Comparison of ENCODE assay signal across 8 cellular contexts in the genomic region with DNA sequence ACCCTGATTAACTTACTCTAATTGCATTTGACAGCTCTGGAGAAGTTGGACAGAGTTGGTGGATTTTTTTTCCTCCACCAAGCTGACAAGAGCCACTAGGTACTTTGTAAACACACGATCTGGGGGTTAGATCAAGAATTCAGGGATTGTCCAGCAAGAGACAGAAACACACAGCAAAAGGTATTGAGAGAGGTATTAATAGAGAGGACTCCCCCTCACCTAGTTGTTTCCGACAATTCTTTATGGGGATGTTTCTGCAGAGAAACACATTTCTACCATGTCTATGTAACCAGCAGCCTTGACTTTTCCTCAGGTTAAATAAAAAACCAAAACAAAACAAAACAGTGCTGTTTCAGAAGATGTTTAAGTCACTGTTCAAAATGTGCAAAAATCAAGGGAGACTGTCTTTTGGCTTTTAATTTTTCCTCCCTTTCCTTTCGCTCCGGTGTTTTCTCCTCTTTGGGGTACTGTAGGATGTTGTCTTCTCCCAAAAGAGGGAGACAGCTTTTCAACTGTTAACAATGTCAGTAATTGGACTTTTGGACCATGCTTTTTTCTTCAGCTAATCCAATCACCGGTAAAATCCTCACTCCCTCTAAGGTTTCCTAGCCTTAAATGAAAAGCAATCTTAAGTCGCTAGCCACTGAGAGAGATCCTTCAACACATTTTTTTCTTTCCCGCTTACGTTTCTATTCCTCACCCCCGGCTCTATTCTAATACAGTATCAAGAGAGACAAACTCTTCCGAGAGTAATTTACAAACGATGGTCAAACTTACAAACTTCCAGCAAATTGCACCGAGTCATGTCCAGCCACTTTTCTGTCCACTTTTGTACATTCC. TPM values are rescaled to one million over a fixed set of nuclear protein-coding genes. Genes with fewer than 3 reads are reported as not detected.
A peak's percentile ranks its signal among the peaks of the same experiment; 100 is the strongest.
DNase-seq lines count a peak whose midpoint lies in the region; ATAC-seq and TF ChIP-seq lines count a peak whose summit lies in the region.

No MANE protein-coding gene starts in this region.

- no peaks in the 10 kb centered on the region for H3K9me3 ChIP-seq in left lung
- no peaks in the 10 kb centered on the region for H3K9me3 ChIP-seq in testis

- peak overlapping the region; percentile 94 for H3K27ac Mint-ChIP-seq in MCF 10A (ENCODE audit: low read depth, unreplicated experiment)

- DNase-seq in AG20443 (ENCODE audit: low spot score) (peak; percentile 14), MCF 10A (ENCODE audit: unreplicated experiment) (no peak), left lung (no peak), testis (no peak), germinal center (ENCODE audit: low spot score) (no peak)
- no peak for DNase-seq in effector CD8-positive, alpha-beta T cell (lab: John Stamatoyannopoulos, UW)
- DNase-seq in activated CD4-positive, alpha-beta T cell treated with anti-CD3 and anti-CD28 coated beads for 4 hours: no peak

- H3K36me3 Mint-ChIP-seq in MCF 10A (ENCODE audit: insufficient read depth, unreplicated experiment): peaks cover 6% of the 10 kb centered on the region

- intact Hi-C loops in MCF 10A (cut with micrococcal nuclease) (loop anchor here (2.0 to 5.0 kb wide), 3 partner anchors 80 to 420 kb away; partner anchors contain the start of gene MTMR2), left lung (cut with DNase I) (loop anchor here in 1 of 2 donors (10.0 kb wide), 1 partner anchor 288 kb away; no protein-coding TSS in a partner anchor), testis (cut with DNase I; ENCODE audit: low total_unique reads) (loop anchor here (10.0 kb wide), 1 partner anchor 288 kb away; no protein-coding TSS in a partner anchor)

- peak overlapping the region; percentile 88 for H2AFZ ChIP-seq in KMS-11 (ENCODE audit: low read depth)

- WGBS in testis, 2 donors: 0% methylated on average over 12 of the region's 12 CpGs

- TSS peak; percentile 64 for BruUV-seq in MCF 10A (replicated peaks; lab: Mats Ljungman, UMichigan)

- no peak overlapping the region for H3K4me3 ChIP-seq in KMS-11 (IDR thresholded peaks at IDR 0.05; ENCODE audit: insufficient read depth, low read depth, low read length)
- H3K4me3 ChIP-seq in left lung: peak overlapping the region; percentile 60 to 70
- H3K4me3 ChIP-seq in testis: peak overlapping the region; percentile 69

- POLR2A ChIA-PET in MCF 10A (lab: Yijun Ruan, JAX): interaction anchor here (0.6 to 8.4 kb wide), 49 partner anchors 14 to 1788 kb away, joined by 3 to 217 read pairs (median 4); partner anchors contain the start of genes CCDC82, CEP57, FAM76B and JRKL

- H3K4me2 ChIP-seq in KMS-11: peak overlapping the region; percentile 78

- H3K36me3 ChIP-seq in KMS-11 (ENCODE audit: insufficient read depth) (no peaks in the 10 kb centered on the region), left lung (no peaks in the 10 kb centered on the region), testis (ENCODE audit: low read depth, missing control alignments) (no peaks in the 10 kb centered on the region)

- H3K4me1 Mint-ChIP-seq in MCF 10A (ENCODE audit: insufficient read depth, unreplicated experiment): peaks cover 43% of the 10 kb centered on the region

- H3K9ac ChIP-seq in KMS-11: no peak overlapping the region; the same call in 1 of the 2 replicates

- H3K4me3 Mint-ChIP-seq in MCF 10A (ENCODE audit: unreplicated experiment): peak overlapping the region; percentile 95

- ATAC-seq in left lung: peak; percentile 16

- H3K9me3 Mint-ChIP-seq in MCF 10A (ENCODE audit: unreplicated experiment): no peaks in the 10 kb centered on the region

- H4K20me1 ChIP-seq in KMS-11 (ENCODE audit: insufficient read depth): no peaks in the 10 kb centered on the region

- H3K27ac ChIP-seq in KMS-11: no peak overlapping the region
- peak overlapping the region; percentile 85 to 88 for H3K27ac ChIP-seq in left lung
- H3K27ac ChIP-seq in testis: peak overlapping the region; percentile 79 to 86

- no peaks in the 10 kb centered on the region for H3K27me3 Mint-ChIP-seq in MCF 10A (ENCODE audit: insufficient read depth, unreplicated experiment)

- H3K79me2 ChIP-seq in KMS-11 (ENCODE audit: insufficient read depth, low read depth): no peaks in the 10 kb centered on the region

- CTCF ChIA-PET in MCF 10A (lab: Yijun Ruan, JAX): interaction anchor here (0.6 to 11.2 kb wide), 109 partner anchors 8 to 678 kb away, joined by 3 to 202 read pairs (median 5); partner anchors contain the start of genes CCDC82, JRKL and MTMR2

- peaks cover 44% of the 10 kb centered on the region for H3K4me1 ChIP-seq in KMS-11 (ENCODE audit: low read depth, poor library complexity, severe bottlenecking)
- H3K4me1 ChIP-seq in left lung: peaks cover 26 to 54% of the 10 kb centered on the region in 2 donors
- H3K4me1 ChIP-seq in testis: peaks cover 38% of the 10 kb centered on the region

- no peak for TF ChIP-seq POLR2A in testis (IDR thresholded peaks at IDR 0.05)

- H3K27me3 ChIP-seq in KMS-11 (ENCODE audit: insufficient read depth, low read depth) (no peaks in the 10 kb centered on the region), left lung (no peaks in the 10 kb centered on the region), testis (no peaks in the 10 kb centered on the region)

- no peak for TF ChIP-seq CTCF in KMS-11 (conservative IDR thresholded peaks at IDR 0.05; ENCODE audit: low read depth, low read length)
- no peak for TF ChIP-seq CTCF in MCF 10A (IDR thresholded peaks at IDR 0.05; ENCODE audit: unreplicated experiment)
- TF ChIP-seq CTCF in left lung (IDR thresholded peaks at IDR 0.05): no peak
- no peak for TF ChIP-seq CTCF in testis (IDR thresholded peaks at IDR 0.05)

RNA-seq across cellular contexts. Expression of gene MAML2, which starts 0.6 kb away (rescaled TPM):
- total RNA-seq in MCF 10A (2022) (5.3 and 8.6 TPM in 2 replicates), left lung (10 to 100 TPM; 18.7 to 24.7 TPM), testis (10 to 100 TPM; 17.6 to 23.6 TPM)
- polyA plus RNA-seq in testis (ENCODE audit: insufficient read depth, low read depth, low replicate concordance): 5.1 TPM

RNA-seq across cellular contexts. Expression of gene CCDC82, which starts 47.4 kb away (rescaled TPM):
- 15.8 and 21.4 TPM in 2 replicates for total RNA-seq in MCF 10A (2022)
- 10 to 100 TPM; 18.1 to 27.7 TPM for total RNA-seq in left lung
- total RNA-seq in testis: 10 to 100 TPM; 42.5 to 50.9 TPM
- 36.6 TPM for polyA plus RNA-seq in testis (ENCODE audit: insufficient read depth, low read depth, low replicate concordance)

RNA-seq across cellular contexts. Expression of gene JRKL, which starts 47.5 kb away (rescaled TPM):
- 11.5 and 16.3 TPM in 2 replicates for total RNA-seq in MCF 10A (2022)
- 10 to 100 TPM; 10.4 to 13.0 TPM for total RNA-seq in left lung
- total RNA-seq in testis: 1 to 10 TPM; 6.9 to 9.1 TPM
- 9.7 TPM for polyA plus RNA-seq in testis (ENCODE audit: insufficient read depth, low read depth, low replicate concordance)
